Comparison of ENCODE assay signal across 9 cellular contexts in the genomic region with DNA sequence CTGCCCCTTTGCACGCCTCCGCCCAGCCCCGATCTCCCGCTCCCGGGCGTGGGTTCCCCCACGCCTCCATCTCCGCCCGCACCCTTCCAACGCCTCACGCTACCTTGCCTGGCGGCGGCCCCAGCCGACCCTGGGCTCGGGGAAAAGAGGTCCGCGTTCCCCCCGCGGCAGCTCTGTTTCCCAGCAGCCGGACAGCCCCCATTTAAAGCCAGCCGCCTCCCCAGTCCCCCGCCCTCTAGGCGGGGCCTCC. TPM values are rescaled to one million over a fixed set of nuclear protein-coding genes. Genes with fewer than 3 reads are reported as not detected.
DNase-seq lines count a peak whose midpoint lies in the region; ATAC-seq and TF ChIP-seq lines count a peak whose summit lies in the region.
"Had no signal": no experiment of that assay in that cellular context is flagged by ENCODE, and none has a peak within 500 bp of the region (broad histone marks: within the 10 kb centered on the region; RNA-seq: fewer than 3 reads in every experiment).

A gene with protein sequence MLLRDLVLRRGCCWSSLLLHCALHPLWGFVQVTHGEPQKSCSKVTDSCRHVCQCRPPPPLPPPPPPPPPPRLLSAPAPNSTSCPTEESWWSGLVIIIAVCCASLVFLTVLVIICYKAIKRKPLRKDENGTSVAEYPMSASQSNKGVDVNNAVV (minus strand): TSS at position 179 of the 250 bp plus-strand sequence. CDS start 767 bp downstream, outside the sequence.

- POLR2A ChIA-PET in PC-3 (lab: Charles Lee; ENCODE audit: unreplicated experiment) = no interaction called here

- H3K36me3 Mint-ChIP-seq in nephron (ENCODE audit: low read depth) (no peaks in the 10 kb centered on the region), type B pancreatic cell (no peaks in the 10 kb centered on the region)

- peak within 1 kb of the TSS; percentile 19 to 67 (median 23) for H3K27ac Mint-ChIP-seq in nephron
- peak within 1 kb of the TSS; percentile 13 for H3K27ac Mint-ChIP-seq in type B pancreatic cell

- TF ChIP-seq CTCF in PC-3 (conservative IDR thresholded peaks at IDR 0.05; ENCODE audit: low read depth, low read length) = no peak
- no peak for TF ChIP-seq CTCF in esophagus muscularis mucosa (IDR thresholded peaks at IDR 0.05)
- no peak for TF ChIP-seq CTCF in nephron (IDR thresholded peaks at IDR 0.05; ENCODE audit: unreplicated experiment in 3 of 3)
- TF ChIP-seq CTCF in type B pancreatic cell (conservative IDR thresholded peaks at IDR 0.05) = no peak

- H3K36me3 ChIP-seq in PC-3 (ENCODE audit: low read depth, low read length) = no peaks in the 10 kb centered on the region
- H3K36me3 ChIP-seq in esophagus muscularis mucosa = no peaks in the 10 kb centered on the region

- no peak within 1 kb of the TSS for H3K27ac ChIP-seq in PC-3 (ENCODE audit: low read length)
- H3K27ac ChIP-seq in esophagus muscularis mucosa (replicated peaks in 1 of 4) = peak within 1 kb of the TSS; percentile 91 to 94 (median 94)
- H3K27ac ChIP-seq: HL-60 had no signal

- H3K9me3 ChIP-seq in PC-3 (ENCODE audit: low read length) (no peaks in the 10 kb centered on the region), esophagus muscularis mucosa (no peaks in the 10 kb centered on the region)

- peak within 1 kb of the TSS; percentile 78 to 83 (median 81) for H3K4me3 Mint-ChIP-seq in nephron
- peak within 1 kb of the TSS; percentile 89 for H3K4me3 Mint-ChIP-seq in type B pancreatic cell

- H3K4me3 ChIP-seq in PC-3 (ENCODE audit: low read length) (peak within 1 kb of the TSS; percentile 44; the same call in 1 of the 2 replicates), esophagus muscularis mucosa (peak within 1 kb of the TSS; percentile 68 to 84 (median 78))

- no peak within 1 kb of the TSS; the same call in 1 of the 2 replicates for H2AFZ ChIP-seq in PC-3 (ENCODE audit: low read length)

- ATAC-seq in PC-3 (no peak), GM21381 (IDR thresholded peaks at IDR 0.05; ENCODE audit: unreplicated experiment) (no peak)

- H3K9me3 Mint-ChIP-seq in nephron (peaks cover 4% of the 10 kb centered on the region), type B pancreatic cell (no peaks in the 10 kb centered on the region)

- WGBS in esophagus muscularis mucosa = 0% methylated on average over 13 of the region's 23 CpGs

- no peaks in the 10 kb centered on the region for H3K9me2 ChIP-seq in PC-3 (replicated peaks; ENCODE audit: low read length)

- no peak within 1 kb of the TSS for H3K9ac ChIP-seq in PC-3 (ENCODE audit: low read length)

- H3K4me2 ChIP-seq in PC-3 (ENCODE audit: low read length) = peak within 1 kb of the TSS; percentile 66

- H3F3A ChIP-seq in PC-3 (ENCODE audit: low read length, unreplicated experiment) = no peaks in the 10 kb centered on the region

- TF ChIP-seq POLR2A in esophagus muscularis mucosa (IDR thresholded peaks at IDR 0.05; ENCODE audit: low read depth) = no peak

- H3K4me1 ChIP-seq in PC-3 (ENCODE audit: insufficient read depth, low read length) (no peaks in the 10 kb centered on the region), esophagus muscularis mucosa (peaks cover 11 to 81% (median 69%) of the 10 kb centered on the region in 4 donors)

- BruUV-seq in PC-3 (replicated peaks; lab: Mats Ljungman, UMichigan) = no TSS peak

- H3K4me1 Mint-ChIP-seq in nephron (peaks cover 45% of the 10 kb centered on the region), type B pancreatic cell (ENCODE audit: unreplicated experiment) (peaks cover 13% of the 10 kb centered on the region)

- intact Hi-C loops in PC-3 (cut with micrococcal nuclease) (no loop called here), esophagus muscularis mucosa (cut with DNase I) (loop anchor here (5.0 kb wide), 2 partner anchors 46 to 104 kb away; no protein-coding TSS in a partner anchor)

- no peak for DNase-seq in PC-3
- DNase-seq in esophagus muscularis mucosa (ENCODE audit: extremely low spot score) = no peak
- no peak for DNase-seq in type B pancreatic cell (ENCODE audit: extremely low spot score, unreplicated experiment)
- no peak for DNase-seq in activated CD8-positive, alpha-beta memory T cell treated with anti-CD3 and anti-CD28 coated beads, Interleukin-2, amount 50 U/mL, for 4 hours
- no peak for DNase-seq in activated CD4-positive, alpha-beta T cell treated with anti-CD3 and anti-CD28 coated beads for 4 hours
- DNase-seq: T1000 had no signal

- no peaks in the 10 kb centered on the region for H3K79me2 ChIP-seq in PC-3 (ENCODE audit: low read length)

- H3K27me3 ChIP-seq in PC-3 (ENCODE audit: low read length) (peaks cover 71% of the 10 kb centered on the region), esophagus muscularis mucosa (peaks cover 0 to 13% (median 0%) of the 10 kb centered on the region in 4 donors)

- no peaks in the 10 kb centered on the region for H4K20me1 ChIP-seq in PC-3 (ENCODE audit: low read length)

- CTCF ChIA-PET in PC-3 (lab: Charles Lee) = no interaction called here

- H3K27me3 Mint-ChIP-seq in nephron (ENCODE audit: low read depth) (peaks cover 83% of the 10 kb centered on the region), type B pancreatic cell (peaks cover 72% of the 10 kb centered on the region)

- no peak for TF ChIP-seq EP300 in esophagus muscularis mucosa (IDR thresholded peaks at IDR 0.05)

RNA-seq across cellular contexts. Expression of the gene that starts here (rescaled TPM):
- total RNA-seq in PC-3 (2014; rRNA removed) (0.04 TPM in 1 of 2 replicates, not detected in the other), esophagus muscularis mucosa (10 to 100 TPM; 18.7 to 30.9 (median 21.8) TPM), type B pancreatic cell (ENCODE audit: low replicate concordance) (0.90 and 1.7 TPM in 2 replicates)
